16 cellular contexts compared by ENCODE assay signal in genomic region chr1:31868862-31869261, GRCh38. TPM values are rescaled to one million over a fixed set of nuclear protein-coding genes. Genes with fewer than 3 reads are reported as not detected.
DNase-seq lines count a peak whose midpoint lies in the region; ATAC-seq and TF ChIP-seq lines count a peak whose summit lies in the region.
"Had no signal": no experiment of that assay in that cellular context is flagged by ENCODE, and none has a peak within 500 bp of the region (broad histone marks: within the 10 kb centered on the region; RNA-seq: fewer than 3 reads in every experiment).

No MANE protein-coding gene starts in this region.

- H3K4me2 ChIP-seq in BLaER1 treated with 17β-estradiol and CSF1 and Interleukin-3, amounts not matched to agents 10 nM and 100 nM, result peak overlapping the region; percentile 16 to 82 (median 49); a peak in 20 of 22 replicates

- peaks cover 4% of the 10 kb centered on the region for H3K4me1 Mint-ChIP-seq in WTC11
- peaks cover 31% of the 10 kb centered on the region for H3K4me1 Mint-ChIP-seq in stimulated activated effector memory CD8-positive, alpha-beta T cell treated with anti-CD3 and anti-CD28 coated beads, Interleukin-12 subunit alpha, Interleukin-12 subunit beta, amount 100 ng/mL, for 72 hours
- peaks cover 14 to 38% (median 32%) of the 10 kb centered on the region in 7 donors for H3K4me1 Mint-ChIP-seq in naive thymus-derived CD4-positive, alpha-beta T cell

- intact Hi-C loops in naive thymus-derived CD4-positive, alpha-beta T cell (cut with micrococcal nuclease), result no loop called here

- H3K36me3 ChIP-seq in BLaER1 treated with 17β-estradiol and CSF1 and Interleukin-3, amounts not matched to agents 10 nM and 100 nM, result no peaks in the 10 kb centered on the region
- no peaks in the 10 kb centered on the region for H3K36me3 ChIP-seq in KOPT-K1 (ENCODE audit: insufficient read depth, low read length)
- no peaks in the 10 kb centered on the region for H3K36me3 ChIP-seq in naive thymus-derived CD4-positive, alpha-beta T cell (ENCODE audit: control insufficient read depth in 2 of 3, insufficient read depth in 3 of 3, low read length in 3 of 3)

- H3K27me3 Mint-ChIP-seq in WTC11 (ENCODE audit: low read depth), result no peaks in the 10 kb centered on the region; the same call in 1 of the 2 replicates
- peaks cover 0 to 3% (median 0%) of the 10 kb centered on the region in 5 donors for H3K27me3 Mint-ChIP-seq in naive thymus-derived CD4-positive, alpha-beta T cell
- H3K27me3 Mint-ChIP-seq: CD4-positive, alpha-beta T cell; CD8-positive, alpha-beta memory T cell had no signal

- peak overlapping the region in 6 of 11 experiments; percentile 3 to 37 (median 31); a peak in 6 of 22 replicates for H3K27ac ChIP-seq in BLaER1 treated with 17β-estradiol and CSF1 and Interleukin-3, amounts not matched to agents 10 nM and 100 nM
- H3K27ac ChIP-seq in KOPT-K1 (ENCODE audit: low read depth, low read length, poor library complexity, severe bottlenecking), result peak overlapping the region; percentile 47
- no peak overlapping the region for H3K27ac ChIP-seq in naive thymus-derived CD4-positive, alpha-beta T cell (ENCODE audit: low read depth, low read length)

- H3K27me3 ChIP-seq in BLaER1 treated with 17β-estradiol and CSF1 and Interleukin-3, amounts not matched to agents 10 nM and 100 nM, result no peaks in the 10 kb centered on the region
- no peaks in the 10 kb centered on the region for H3K27me3 ChIP-seq in naive thymus-derived CD4-positive, alpha-beta T cell (ENCODE audit: control insufficient read depth in 2 of 2, insufficient read depth in 2 of 2, low read length in 2 of 2)

- H3K36me3 Mint-ChIP-seq in WTC11, result no peaks in the 10 kb centered on the region
- H3K36me3 Mint-ChIP-seq in stimulated activated effector memory CD8-positive, alpha-beta T cell treated with anti-CD3 and anti-CD28 coated beads, Interleukin-12 subunit alpha, Interleukin-12 subunit beta, amount 100 ng/mL, for 72 hours, result no peaks in the 10 kb centered on the region
- peaks cover 4 to 6% (median 5%) of the 10 kb centered on the region in 5 donors for H3K36me3 Mint-ChIP-seq in naive thymus-derived CD4-positive, alpha-beta T cell
- H3K36me3 Mint-ChIP-seq: CD14-positive monocyte had no signal

- H4K20me1 ChIP-seq in BLaER1 treated with 17β-estradiol and CSF1 and Interleukin-3, amounts not matched to agents 10 nM and 100 nM, result no peaks in the 10 kb centered on the region

- no peak for TF ChIP-seq CTCF in WTC11 (IDR thresholded peaks at IDR 0.05)

- no peak overlapping the region for H3K4me3 Mint-ChIP-seq in WTC11
- no peak overlapping the region for H3K4me3 Mint-ChIP-seq in stimulated activated effector memory CD8-positive, alpha-beta T cell treated with anti-CD3 and anti-CD28 coated beads, Interleukin-12 subunit alpha, Interleukin-12 subunit beta, amount 100 ng/mL, for 72 hours
- H3K4me3 Mint-ChIP-seq in naive thymus-derived CD4-positive, alpha-beta T cell, result no peak overlapping the region
- H3K4me3 Mint-ChIP-seq: CD14-positive monocyte; CD4-positive, alpha-beta T cell; CD8-positive, alpha-beta memory T cell; H9 had no signal

- no peak for DNase-seq in WTC11 (ENCODE audit: low spot score)
- DNase-seq in stimulated activated effector memory CD8-positive, alpha-beta T cell treated with anti-CD3 and anti-CD28 coated beads, Interleukin-12 subunit alpha, Interleukin-12 subunit beta, amount 100 ng/mL, for 72 hours (ENCODE audit: low spot score in 2 of 2), result no peak
- no peak for DNase-seq in naive thymus-derived CD4-positive, alpha-beta T cell
- no peak for DNase-seq in activated naive CD4-positive, alpha-beta T cell treated with Interleukin-2 at 50 U/mL for 16 hours
- no peak for DNase-seq in NCI-H1105 (lab: John Stamatoyannopoulos, UW)
- DNase-seq: CD4-positive, alpha-beta T cell; CD8-positive, alpha-beta memory T cell; DMS 273 treated with DMSO at 0.1 percent for 48 hours; DMS79; GOT3; H9 had no signal

- H3K9me3 ChIP-seq in BLaER1 treated with 17β-estradiol and CSF1 and Interleukin-3, amounts not matched to agents 10 nM and 100 nM (replicated peaks in 1 of 11), result 0 out of 22 replicates have a peak, but pooled peaks cover 0 to 8% (median 0%) of the 10 kb centered on the region in 11 experiments
- no peaks in the 10 kb centered on the region for H3K9me3 ChIP-seq in KOPT-K1 (ENCODE audit: insufficient read depth, low read length, poor library complexity, severe bottlenecking)
- no peaks in the 10 kb centered on the region for H3K9me3 ChIP-seq in naive thymus-derived CD4-positive, alpha-beta T cell (ENCODE audit: control insufficient read depth in 2 of 3, low read length in 3 of 3)

- peak overlapping the region in 1 of 11 experiments; percentile 33; a peak in 1 of 22 replicates for H3K9ac ChIP-seq in BLaER1 treated with 17β-estradiol and CSF1 and Interleukin-3, amounts not matched to agents 10 nM and 100 nM

- no peak overlapping the region for H3K27ac Mint-ChIP-seq in WTC11
- H3K27ac Mint-ChIP-seq in stimulated activated effector memory CD8-positive, alpha-beta T cell treated with anti-CD3 and anti-CD28 coated beads, Interleukin-12 subunit alpha, Interleukin-12 subunit beta, amount 100 ng/mL, for 72 hours, result peak overlapping the region; percentile 29
- H3K27ac Mint-ChIP-seq in naive thymus-derived CD4-positive, alpha-beta T cell, result no peak overlapping the region
- H3K27ac Mint-ChIP-seq: CD4-positive, alpha-beta T cell; H9 had no signal

- POLR2A ChIA-PET in WTC11 (lab: Charles Lee), result no interaction called here
- POLR2A ChIA-PET in naive thymus-derived CD4-positive, alpha-beta T cell (lab: Charles Lee), result no interaction called here

- no peaks in the 10 kb centered on the region; the same call in 1 of the 2 replicates for H3K9me3 Mint-ChIP-seq in WTC11
- H3K9me3 Mint-ChIP-seq in stimulated activated effector memory CD8-positive, alpha-beta T cell treated with anti-CD3 and anti-CD28 coated beads, Interleukin-12 subunit alpha, Interleukin-12 subunit beta, amount 100 ng/mL, for 72 hours, result no peaks in the 10 kb centered on the region
- H3K9me3 Mint-ChIP-seq in naive thymus-derived CD4-positive, alpha-beta T cell, result peaks cover 0 to 8% (median 4%) of the 10 kb centered on the region in 11 donors
- H3K9me3 Mint-ChIP-seq: H9 had no signal

- CTCF ChIA-PET in WTC11 (lab: Charles Lee), result no interaction called here
- CTCF ChIA-PET in naive thymus-derived CD4-positive, alpha-beta T cell (lab: Charles Lee), result no interaction called here

- no peak overlapping the region for H3K4me3 ChIP-seq in BLaER1 treated with 17β-estradiol and CSF1 and Interleukin-3, amounts not matched to agents 10 nM and 100 nM
- H3K4me3 ChIP-seq in naive thymus-derived CD4-positive, alpha-beta T cell (ENCODE audit: low read length), result no peak overlapping the region

- ATAC-seq in WTC11 (no peak), HG02571 (IDR thresholded peaks at IDR 0.05; ENCODE audit: unreplicated experiment) (no peak)
- no peak for ATAC-seq in stimulated activated effector memory CD8-positive, alpha-beta T cell treated with anti-CD3 and anti-CD28 coated beads, Interleukin-12 subunit alpha, Interleukin-12 subunit beta, amount 100 ng/mL, for 72 hours
- ATAC-seq in naive thymus-derived CD4-positive, alpha-beta T cell, result no peak
- ATAC-seq: HCT116 had no signal

- H3K4me1 ChIP-seq in BLaER1 treated with 17β-estradiol and CSF1 and Interleukin-3, amounts not matched to agents 10 nM and 100 nM, result peaks cover 17 to 28% (median 22%) of the 10 kb centered on the region in 10 experiments
- peaks cover 4 to 11% of the 10 kb centered on the region in 2 donors for H3K4me1 ChIP-seq in naive thymus-derived CD4-positive, alpha-beta T cell (ENCODE audit: control insufficient read depth in 2 of 2, insufficient read depth in 2 of 2, low read length in 2 of 2)

TF ChIP-seq in WTC11, 78 proteins besides CTCF, POLR2A, EP300 and RAD21:
- TF ChIP-seq ZNF263 (CRISPR knock-in tag; IDR thresholded peaks at IDR 0.05; ENCODE audit: low read depth) (no peak), GTF2I (CRISPR knock-in tag; conservative IDR thresholded peaks at IDR 0.05) (0 out of 2 replicates have a peak, but pooled peaks have one; percentile 7)
- TF ChIP-seq, protein P1, sequence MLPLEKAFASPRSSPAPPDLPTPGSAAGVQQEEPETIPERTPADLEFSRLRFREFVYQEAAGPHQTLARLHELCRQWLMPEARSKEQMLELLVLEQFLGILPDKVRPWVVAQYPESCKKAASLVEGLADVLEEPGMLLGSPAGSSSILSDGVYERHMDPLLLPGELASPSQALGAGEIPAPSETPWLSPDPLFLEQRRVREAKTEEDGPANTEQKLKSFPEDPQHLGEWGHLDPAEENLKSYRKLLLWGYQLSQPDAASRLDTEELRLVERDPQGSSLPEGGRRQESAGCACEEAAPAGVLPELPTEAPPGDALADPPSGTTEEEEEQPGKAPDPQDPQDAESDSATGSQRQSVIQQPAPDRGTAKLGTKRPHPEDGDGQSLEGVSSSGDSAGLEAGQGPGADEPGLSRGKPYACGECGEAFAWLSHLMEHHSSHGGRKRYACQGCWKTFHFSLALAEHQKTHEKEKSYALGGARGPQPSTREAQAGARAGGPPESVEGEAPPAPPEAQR (CRISPR knock-in tag; IDR thresholded peaks at IDR 0.05), result no peak

RNA-seq across cellular contexts. Expression of gene SPOCD1, which starts 53.0 kb away (rescaled TPM):
- 3.0 to 4.9 TPM (median 3.7 TPM) in 3 replicates for total RNA-seq in WTC11 (2021)
- under 1 TPM in 2 of 5 experiments, not detected in 3; 0.21 to 0.38 TPM for total RNA-seq in naive thymus-derived CD4-positive, alpha-beta T cell
- not detected for polyA plus RNA-seq in naive thymus-derived CD4-positive, alpha-beta T cell
- polyA plus RNA-seq: CD14-positive monocyte; CD8-positive, alpha-beta memory T cell had no signal
